ENCODE assay signal across 14 cellular contexts in genomic region chr14:65361920-65362319, GRCh38. TPM values are rescaled to one million over a fixed set of nuclear protein-coding genes. Genes with fewer than 3 reads are reported as not detected.
DNase-seq lines count a peak whose midpoint lies in the region; ATAC-seq, FAIRE-seq and TF ChIP-seq lines count a peak whose summit lies in the region.
"Had no signal": no experiment of that assay in that cellular context is flagged by ENCODE, and none has a peak within 500 bp of the region (broad histone marks: within the 10 kb centered on the region; RNA-seq: fewer than 3 reads in every experiment).

No MANE protein-coding gene starts in this region.

- H2AFZ ChIP-seq in IMR-90 (replicated peaks; ENCODE audit: low read length, poor library complexity) (no peak overlapping the region), smooth muscle cell (ENCODE audit: low read depth) (peak overlapping the region; percentile 65)

- H2BK120ac ChIP-seq in IMR-90 (ENCODE audit: low read depth, low read length): peak overlapping the region; percentile 17; the same call in 1 of the 2 replicates

- H3K4ac ChIP-seq in IMR-90 (ENCODE audit: low read depth, low read length): no peak overlapping the region

- POLR2A ChIA-PET in IMR-90 (lab: Charles Lee; ENCODE audit: unreplicated experiment): no interaction called here

- no peak for TF ChIP-seq RAD21 in IMR-90 (IDR thresholded peaks at IDR 0.05; ENCODE audit: low read length)

- no peak overlapping the region for H3K23ac ChIP-seq in IMR-90 (ENCODE audit: low read depth, low read length)

- H3K9ac ChIP-seq in IMR-90 (ENCODE audit: low read depth, low read length) (no peak overlapping the region), smooth muscle cell (ENCODE audit: low read depth) (no peak overlapping the region)

- no peak overlapping the region for H4K5ac ChIP-seq in IMR-90 (ENCODE audit: low read depth, low read length)

- no peak overlapping the region for H2AK9ac ChIP-seq in IMR-90 (replicated peaks; ENCODE audit: low read depth, low read length, poor library complexity)

- peak overlapping the region; percentile 4; the same call in 1 of the 2 replicates for H2BK20ac ChIP-seq in IMR-90 (ENCODE audit: low read depth, low read length)

- H3F3A ChIP-seq in smooth muscle cell (ENCODE audit: low read depth): no peaks in the 10 kb centered on the region

- H3K79me2 ChIP-seq in smooth muscle cell (ENCODE audit: low read depth): no peaks in the 10 kb centered on the region

- no CpG with 5 or more reads among the region's 2 CpGs for WGBS in IMR-90 (ENCODE audit: extremely low coverage in 2 of 2, insufficient read length in 1 of 2), 2 experiments
- 23% methylated on average over 2 of the region's 2 CpGs for WGBS in right cardiac atrium
- 62% methylated on average over 2 of the region's 2 CpGs for WGBS in smooth muscle cell (ENCODE audit: low lambda C conversion rate)

- H4K8ac ChIP-seq in IMR-90 (ENCODE audit: low read depth in 2 of 2, low read length in 2 of 2): peak overlapping the region in 1 of 2 experiments; percentile 26; a peak in 1 of 4 replicates

- H3K4me1 ChIP-seq in IMR-90 (ENCODE audit: control insufficient read depth, insufficient read depth, low read length) (no peaks in the 10 kb centered on the region), right cardiac atrium (ENCODE audit: control insufficient read depth, insufficient read depth, low read length) (no peaks in the 10 kb centered on the region), smooth muscle cell (ENCODE audit: low read depth) (no peaks in the 10 kb centered on the region), BE2C (no peaks in the 10 kb centered on the region)

- H3K27ac ChIP-seq in IMR-90 (ENCODE audit: insufficient read depth, low read length) (peak overlapping the region; percentile 58; the same call in 1 of the 2 replicates), right cardiac atrium (ENCODE audit: low read length) (no peak overlapping the region), smooth muscle cell (ENCODE audit: low read depth) (no peak overlapping the region)
- H3K27ac ChIP-seq: RWPE1 had no signal

- H3K18ac ChIP-seq in IMR-90 (ENCODE audit: low read depth, low read length): peak overlapping the region; percentile 12

- H4K20me1 ChIP-seq in IMR-90 (ENCODE audit: insufficient read depth, low read length): no peaks in the 10 kb centered on the region
- H4K20me1 ChIP-seq in smooth muscle cell (ENCODE audit: low read depth): no peaks in the 10 kb centered on the region

- H3K36me3 ChIP-seq in IMR-90 (ENCODE audit: control insufficient read depth, insufficient read depth, low read length) (no peaks in the 10 kb centered on the region), bronchial epithelial cell (ENCODE audit: control insufficient read depth, insufficient read depth, low read length) (no peaks in the 10 kb centered on the region), smooth muscle cell (ENCODE audit: low read depth) (no peaks in the 10 kb centered on the region), BE2C (no peaks in the 10 kb centered on the region)

- no peak for TF ChIP-seq POLR2A in IMR-90 (IDR thresholded peaks at IDR 0.05; ENCODE audit: low read depth, low read length)

- TF ChIP-seq CTCF in IMR-90 (conservative IDR thresholded peaks at IDR 0.05; ENCODE audit: low read depth, low read length) (no peak), bronchial epithelial cell (IDR thresholded peaks at IDR 0.05; ENCODE audit: insufficient read depth, low read length, severe bottlenecking) (no peak), smooth muscle cell (IDR thresholded peaks at IDR 0.05; ENCODE audit: borderline replicate concordance, insufficient read depth, poor library complexity, severe bottlenecking) (no peak), BE2C (IDR thresholded peaks at IDR 0.05; ENCODE audit: low read depth, low read length) (no peak)

- no peak overlapping the region; the same call in 2 of the 3 replicates for H2BK15ac ChIP-seq in IMR-90 (ENCODE audit: low read depth, low read length)

- H3K27me3 ChIP-seq in IMR-90 (ENCODE audit: control insufficient read depth, insufficient read depth, low read length) (no peaks in the 10 kb centered on the region), bronchial epithelial cell (ENCODE audit: control insufficient read depth, insufficient read depth, low read length) (no peaks in the 10 kb centered on the region), right cardiac atrium (ENCODE audit: control insufficient read depth, insufficient read depth) (no peaks in the 10 kb centered on the region), smooth muscle cell (ENCODE audit: low read depth) (no peaks in the 10 kb centered on the region), BE2C (no peaks in the 10 kb centered on the region)

- FAIRE-seq in bronchial epithelial cell (lab: Jason Lieb, UNC): no peak

- H3K4me2 ChIP-seq in IMR-90 (ENCODE audit: low read depth, low read length) (peak overlapping the region; percentile 75), smooth muscle cell (no peak overlapping the region)

- no peaks in the 10 kb centered on the region for H3K79me1 ChIP-seq in IMR-90 (ENCODE audit: low read depth in 1 of 2, low read length in 2 of 2)

- intact Hi-C loops in IMR-90 (cut with micrococcal nuclease) (loop anchor here (5.0 kb wide), 2 partner anchors 50 to 135 kb away; partner anchors contain the start of gene FUT8), right cardiac atrium (cut with DNase I) (no loop called here)

- H2AK5ac ChIP-seq in IMR-90 (ENCODE audit: low read depth, low read length): peak overlapping the region; percentile 0; the same call in 1 of the 2 replicates

- H4K91ac ChIP-seq in IMR-90 (ENCODE audit: insufficient read depth, low read depth, low read length): 0 out of 2 replicates have a peak overlapping the region, but pooled peaks have one; percentile 22

- no peaks in the 10 kb centered on the region for H3K9me1 ChIP-seq in IMR-90 (ENCODE audit: insufficient read depth, low read length)

- H3K56ac ChIP-seq in IMR-90 (ENCODE audit: extremely low read depth, insufficient read depth, low read length): no peak overlapping the region

- peak overlapping the region; percentile 14 for H2BK5ac ChIP-seq in IMR-90 (ENCODE audit: low read depth, low read length, poor library complexity, severe bottlenecking)

- dilution Hi-C loops in IMR-90 (cut with HindIII; ENCODE audit: low sequenced_read_pairs, unreplicated experiment): no loop called here

- H3K9me3 ChIP-seq in IMR-90 (ENCODE audit: control insufficient read depth, insufficient read depth, low read length): no peaks in the 10 kb centered on the region
- H3K9me3 ChIP-seq in right cardiac atrium (ENCODE audit: control insufficient read depth, low read length): no peaks in the 10 kb centered on the region
- H3K9me3 ChIP-seq in smooth muscle cell (replicated peaks; ENCODE audit: low read depth): no peaks in the 10 kb centered on the region
- no peaks in the 10 kb centered on the region for H3K9me3 ChIP-seq in BE2C

- ATAC-seq in IMR-90 (ENCODE audit: low read depth): peak; percentile 84
- ATAC-seq in right cardiac atrium: peak; percentile 71 to 86
- ATAC-seq in HG02852 (IDR thresholded peaks at IDR 0.05; ENCODE audit: unreplicated experiment): no peak
- ATAC-seq: naive thymus-derived CD8-positive, alpha-beta T cell had no signal

- in situ Hi-C loops in IMR-90 (cut with MboI; ENCODE audit: low sequenced_read_pairs): no loop called here

- no TSS peak for BruUV-seq in IMR-90 (replicated peaks; lab: Mats Ljungman, UMichigan)

- CTCF ChIA-PET in IMR-90 (lab: Yijun Ruan, JAX): interaction anchor here (0.6 to 0.9 kb wide), 2 partner anchors 9 to 50 kb away, joined by 3 to 4 read pairs; no protein-coding TSS in a partner anchor

- H3K4me3 ChIP-seq in IMR-90 (ENCODE audit: insufficient read depth, low read depth, low read length) (no peak overlapping the region), bronchial epithelial cell (ENCODE audit: low read depth, low read length) (no peak overlapping the region), right cardiac atrium (ENCODE audit: low read length) (no peak overlapping the region), smooth muscle cell (no peak overlapping the region), BE2C (ENCODE audit: low read depth, low read length) (no peak overlapping the region)

- H3K14ac ChIP-seq in IMR-90 (replicated peaks; ENCODE audit: low read depth, low read length): no peak overlapping the region

- DNase-seq in IMR-90 (peak; percentile 90), bronchial epithelial cell (ENCODE audit: low read depth) (peak; percentile 82), right cardiac atrium (peak; percentile 42 to 74 (median 66)), smooth muscle cell (lab: John Stamatoyannopoulos, UW; ENCODE audit: unreplicated experiment) (no peak), NCI-H82 treated with DMSO at 0.1 percent for 48 hours (lab: John Stamatoyannopoulos, UW; ENCODE audit: unreplicated experiment) (no peak), NCI-H2081 (lab: John Stamatoyannopoulos, UW) (no peak), BE2C (no peak)
- DNase-seq: activated CD4-positive, alpha-beta T cell treated with anti-CD3 and anti-CD28 coated beads for 4 hours; glutamatergic neuron; H9; naive thymus-derived CD8-positive, alpha-beta T cell; NCI-H1436 treated with DMSO at 0.1 percent for 48 hours had no signal

TF ChIP-seq in IMR-90, 13 proteins besides CTCF, POLR2A, EP300 and RAD21:
- TF ChIP-seq RCOR1 (IDR thresholded peaks at IDR 0.05; ENCODE audit: insufficient replicate concordance, low read length) (no peak), CEBPB (IDR thresholded peaks at IDR 0.05; ENCODE audit: low read depth, low read length) (peak; percentile 55), SMC3 (IDR thresholded peaks at IDR 0.05; ENCODE audit: low read depth, low read length) (no peak)

RNA-seq across cellular contexts. Expression of gene FUT8, which starts 50.6 kb away (rescaled TPM):
- total RNA-seq in IMR-90 (2012; rRNA removed): 60.0 and 72.9 TPM in 2 replicates
- 13.3 and 15.6 TPM in 2 replicates for polyA plus RNA-seq in IMR-90 (2012; rRNA removed)
- polyA plus RNA-seq in IMR-90 (2012; cell fraction: cytosol; rRNA removed): 5.8 and 8.9 TPM in 2 replicates
- polyA plus RNA-seq in IMR-90 (2012; cell fraction: nucleus; rRNA removed; ENCODE audit: low replicate concordance): 1.1 and 9.9 TPM in 2 replicates
- 16.3 and 27.5 TPM in 2 replicates for total RNA-seq in bronchial epithelial cell
- 10 to 100 TPM; 12.0 to 16.9 (median 15.0) TPM for total RNA-seq in right cardiac atrium
- polyA plus RNA-seq in right cardiac atrium: 5.2 TPM
- total RNA-seq in smooth muscle cell: 33.7 and 50.2 TPM in 2 replicates
- 12.8 and 16.3 TPM in 2 replicates for polyA plus RNA-seq in smooth muscle cell
- 7.2 TPM for polyA plus RNA-seq in BE2C (2012; ENCODE audit: insufficient read depth, insufficient read length, low read depth)

Comparison
In these comparisons a context has a peak if more than half of its experiments do, and no peak if none do; other contexts are left out.
1. DNase-seq: peak in IMR-90 (single experiment), bronchial epithelial cell (single experiment) and right cardiac atrium (3 of 3); none in smooth muscle cell (single experiment), NCI-H82 treated with DMSO at 0.1 percent for 48 hours (single experiment), NCI-H2081 (0 of 2) and BE2C (single experiment).